8 cellular contexts compared by ENCODE assay signal in the genomic region with DNA sequence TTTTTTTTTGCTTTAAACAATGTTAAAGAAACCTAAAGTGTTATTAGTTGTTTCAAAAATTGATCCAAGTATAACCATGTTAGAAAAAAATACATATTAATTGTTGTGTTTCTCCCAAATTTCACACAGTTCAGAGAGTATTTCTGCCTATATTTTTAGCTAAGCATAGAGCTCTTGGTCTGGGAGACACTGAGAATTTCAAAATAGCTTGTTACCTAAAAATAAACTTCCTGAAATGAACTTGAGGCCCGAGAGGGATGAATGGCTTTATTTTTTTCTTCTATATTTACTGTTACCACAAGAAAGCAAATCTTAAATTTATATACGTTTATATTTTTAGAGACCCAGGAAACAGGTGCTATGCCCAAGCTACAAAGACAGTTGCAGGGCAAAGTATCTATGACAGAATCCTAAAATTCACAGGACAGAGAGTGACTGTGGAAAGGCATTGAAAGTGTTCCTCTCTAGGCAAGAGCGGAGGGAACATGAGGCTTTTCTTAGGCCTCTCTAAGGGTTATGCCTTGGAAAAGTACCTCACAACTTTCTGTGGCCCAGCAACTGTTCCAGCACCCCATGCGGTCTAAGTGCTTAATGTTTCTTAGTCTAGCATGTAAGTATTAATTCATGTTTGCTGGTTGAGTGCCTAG. TPM values are rescaled to one million over a fixed set of nuclear protein-coding genes. Genes with fewer than 3 reads are reported as not detected.
DNase-seq lines count a peak whose midpoint lies in the region; ATAC-seq and TF ChIP-seq lines count a peak whose summit lies in the region.
"Had no signal": no experiment of that assay in that cellular context is flagged by ENCODE, and none has a peak within 500 bp of the region (broad histone marks: within the 10 kb centered on the region; RNA-seq: fewer than 3 reads in every experiment).

No MANE protein-coding gene starts in this region.

- H3K36me3 ChIP-seq in esophagus muscularis mucosa (peaks cover 14 to 32% (median 25%) of the 10 kb centered on the region in 4 donors), suprapubic skin (peaks cover 21% of the 10 kb centered on the region)

- TF ChIP-seq EP300 in esophagus muscularis mucosa (IDR thresholded peaks at IDR 0.05) (no peak), suprapubic skin (IDR thresholded peaks at IDR 0.05) (no peak)

- H3K27me3 ChIP-seq in esophagus muscularis mucosa (no peaks in the 10 kb centered on the region), suprapubic skin (no peaks in the 10 kb centered on the region)

- H3K4me3 Mint-ChIP-seq in stimulated activated effector memory CD8-positive, alpha-beta T cell treated with anti-CD3 and anti-CD28 coated beads, Interleukin-12 subunit alpha, Interleukin-12 subunit beta, amount 100 ng/mL, for 72 hours: peak overlapping the region; percentile 56

- peaks cover 71% of the 10 kb centered on the region for H3K4me1 Mint-ChIP-seq in stimulated activated effector memory CD8-positive, alpha-beta T cell treated with anti-CD3 and anti-CD28 coated beads, Interleukin-12 subunit alpha, Interleukin-12 subunit beta, amount 100 ng/mL, for 72 hours

- intact Hi-C loops in esophagus muscularis mucosa (cut with DNase I): no loop called here

- H3K4me3 ChIP-seq in esophagus muscularis mucosa (no peak overlapping the region), suprapubic skin (no peak overlapping the region)

- no peaks in the 10 kb centered on the region for H3K9me3 Mint-ChIP-seq in stimulated activated effector memory CD8-positive, alpha-beta T cell treated with anti-CD3 and anti-CD28 coated beads, Interleukin-12 subunit alpha, Interleukin-12 subunit beta, amount 100 ng/mL, for 72 hours

- H3K9me3 ChIP-seq in esophagus muscularis mucosa (no peaks in the 10 kb centered on the region), suprapubic skin (no peaks in the 10 kb centered on the region)

- TF ChIP-seq POLR2A in esophagus muscularis mucosa (IDR thresholded peaks at IDR 0.05; ENCODE audit: low read depth) (no peak), suprapubic skin (IDR thresholded peaks at IDR 0.05) (no peak)

- peaks cover 63% of the 10 kb centered on the region for H3K36me3 Mint-ChIP-seq in stimulated activated effector memory CD8-positive, alpha-beta T cell treated with anti-CD3 and anti-CD28 coated beads, Interleukin-12 subunit alpha, Interleukin-12 subunit beta, amount 100 ng/mL, for 72 hours

- H3K27ac ChIP-seq in esophagus muscularis mucosa (replicated peaks in 1 of 4) (peak overlapping the region; percentile 74 to 77 (median 76)), suprapubic skin (no peak overlapping the region)

- ATAC-seq in GM18870 (IDR thresholded peaks at IDR 0.05; ENCODE audit: unreplicated experiment): peak; percentile 25
- ATAC-seq in stimulated activated effector memory CD8-positive, alpha-beta T cell treated with anti-CD3 and anti-CD28 coated beads, Interleukin-12 subunit alpha, Interleukin-12 subunit beta, amount 100 ng/mL, for 72 hours: no peak
- no peak for ATAC-seq in HG02642 (IDR thresholded peaks at IDR 0.05; ENCODE audit: poor library complexity, unreplicated experiment)

- DNase-seq in NOMO-1 treated with DMSO at 0.1 percent for 48 hours (lab: John Stamatoyannopoulos, UW; ENCODE audit: unreplicated experiment) (peak; percentile 37), esophagus muscularis mucosa (ENCODE audit: extremely low spot score) (no peak), suprapubic skin (ENCODE audit: low spot score in 2 of 2) (no peak)
- DNase-seq in stimulated activated effector memory CD8-positive, alpha-beta T cell treated with anti-CD3 and anti-CD28 coated beads, Interleukin-12 subunit alpha, Interleukin-12 subunit beta, amount 100 ng/mL, for 72 hours (ENCODE audit: low spot score in 2 of 2): no peak
- no peak for DNase-seq in activated effector memory CD4-positive, alpha-beta T cell treated with Interleukin-2 at 50 U/mL for 16 hours
- DNase-seq: NCI-H1436 treated with DMSO at 0.1 percent for 48 hours had no signal

- peaks cover 73 to 100% (median 93%) of the 10 kb centered on the region in 4 donors for H3K4me1 ChIP-seq in esophagus muscularis mucosa
- H3K4me1 ChIP-seq in suprapubic skin: peaks cover 62% of the 10 kb centered on the region

- WGBS in esophagus muscularis mucosa: 22% methylated on average over 4 of the region's 4 CpGs
- WGBS in suprapubic skin: 50% methylated on average over 4 of the region's 4 CpGs

- H3K27ac Mint-ChIP-seq in stimulated activated effector memory CD8-positive, alpha-beta T cell treated with anti-CD3 and anti-CD28 coated beads, Interleukin-12 subunit alpha, Interleukin-12 subunit beta, amount 100 ng/mL, for 72 hours: peak overlapping the region; percentile 90

- TF ChIP-seq CTCF in esophagus muscularis mucosa (IDR thresholded peaks at IDR 0.05): no peak
- TF ChIP-seq CTCF in suprapubic skin (IDR thresholded peaks at IDR 0.05): no peak

RNA-seq across cellular contexts. Expression of a gene that starts 36.4 kb away (rescaled TPM):
- total RNA-seq in esophagus muscularis mucosa: 100 to 1,000 TPM; 202 to 292 (median 261) TPM
- 10 to 100 TPM; 63.7 to 84.3 (median 83.3) TPM for total RNA-seq in suprapubic skin
